ENCODE assay signal across 8 cellular contexts in genomic region chr3:173395412-173396181, GRCh38. TPM values are rescaled to one million over a fixed set of nuclear protein-coding genes. Genes with fewer than 3 reads are reported as not detected.
DNase-seq lines count a peak whose midpoint lies in the region; ATAC-seq, FAIRE-seq and TF ChIP-seq lines count a peak whose summit lies in the region.

No MANE protein-coding gene starts in this region.

- H3K79me2 ChIP-seq in GM12878 (ENCODE audit: control insufficient read depth, insufficient read depth, low read length) = no peaks in the 10 kb centered on the region

- DNase-seq in GM04504 (ENCODE audit: low read depth) (peak; percentile 62), H7 (peak; percentile 88), LHCN-M2 (ENCODE audit: low read depth) (peak; percentile 49), RPMI8226 (peak; percentile 64), GM12878 (ENCODE audit: low read depth, low spot score) (no peak), right cardiac atrium (peak; percentile 90 to 94 (median 94)), posterior cingulate gyrus (peak; percentile 83 to 98 (median 88)), T-helper 9 cell (no peak)

- TF ChIP-seq CTCF in GM12878 (IDR thresholded peaks at IDR 0.05 in 2 of 3, conservative IDR thresholded peaks at IDR 0.05 in 1 of 3; ENCODE audit: control insufficient read depth in 2 of 3, extremely low read depth in 1 of 3, insufficient read depth in 1 of 3, low read depth in 3 of 3, low read length in 3 of 3) = no peak

- intact Hi-C loops in GM12878 (cut with micrococcal nuclease; ENCODE audit: unreplicated experiment) (no loop called here), right cardiac atrium (cut with DNase I) (no loop called here), posterior cingulate gyrus (cut with DNase I) (loop anchor here (5.0 kb wide), 1 partner anchor 1047 kb away; no protein-coding TSS in a partner anchor)

- TF ChIP-seq EP300 in GM12878 (IDR thresholded peaks at IDR 0.05; ENCODE audit: borderline replicate concordance in 1 of 2, control insufficient read depth in 1 of 2, low read depth in 2 of 2, low read length in 2 of 2) = no peak

- in situ Hi-C loops in GM12878 (cut with MboI) = no loop called here

- BruUV-seq in GM12878 (replicated peaks; lab: Mats Ljungman, UMichigan) = no TSS peak

- 56% methylated on average over 42 of the region's 71 CpGs for WGBS in GM12878 (ENCODE audit: insufficient coverage, insufficient replicate concordance, low lambda C conversion rate, missing lambda C conversion rate)
- under 1% methylated on average over 70 of the region's 71 CpGs for WGBS in right cardiac atrium

- H3K9me3 ChIP-seq in GM12878 (replicated peaks; ENCODE audit: control insufficient read depth, insufficient read depth, low read length) = no peaks in the 10 kb centered on the region
- no peaks in the 10 kb centered on the region for H3K9me3 ChIP-seq in right cardiac atrium (ENCODE audit: control insufficient read depth, low read length)

- H3K27me3 ChIP-seq in H7 (ENCODE audit: control insufficient read depth, insufficient read depth, low read length) = peaks cover 7% of the 10 kb centered on the region
- peaks cover 5 to 12% of the 10 kb centered on the region in 2 experiments; a peak in 3 of 4 replicates for H3K27me3 ChIP-seq in GM12878 (replicated peaks in 1 of 2; ENCODE audit: control insufficient read depth in 2 of 2, insufficient read depth in 2 of 2, low read length in 1 of 2)
- no peaks in the 10 kb centered on the region for H3K27me3 ChIP-seq in right cardiac atrium (ENCODE audit: control insufficient read depth, insufficient read depth)

- SMC1A ChIA-PET in GM12878 (lab: Charles Lee; ENCODE audit: uncharacterized antibody, unreplicated experiment) = no interaction called here

- CTCF ChIA-PET in GM12878 (lab: Yijun Ruan, JAX) = no interaction called here

- peak overlapping the region; percentile 51 for H2AFZ ChIP-seq in GM12878 (ENCODE audit: control insufficient read depth, low read depth, low read length)

- no peak overlapping the region for H3K9ac ChIP-seq in GM12878 (ENCODE audit: control insufficient read depth, insufficient read depth, low read length)

- H3K4me1 ChIP-seq in GM12878 (ENCODE audit: control insufficient read depth, insufficient read depth, low read length) (no peaks in the 10 kb centered on the region), right cardiac atrium (ENCODE audit: control insufficient read depth, insufficient read depth, low read length) (no peaks in the 10 kb centered on the region)

- H3K27ac ChIP-seq in GM12878 (ENCODE audit: control insufficient read depth, insufficient read depth) = no peak overlapping the region
- H3K27ac ChIP-seq in right cardiac atrium (ENCODE audit: low read length) = peak overlapping the region; percentile 63

- POLR2A ChIA-PET in GM12878 (lab: Charles Lee) = no interaction called here

- H4K20me1 ChIP-seq in GM12878 (ENCODE audit: control insufficient read depth, insufficient read depth) = no peaks in the 10 kb centered on the region

- H3K4me2 ChIP-seq in GM12878 (ENCODE audit: control insufficient read depth, insufficient read depth) = peak overlapping the region; percentile 60

- ATAC-seq in GM12878 = peak; percentile 96
- ATAC-seq in right cardiac atrium = peak; percentile 97

- RAD21 ChIA-PET in GM12878 (lab: Charles Lee; ENCODE audit: unreplicated experiment) = no interaction called here

- TF ChIP-seq RAD21 in GM12878 (IDR thresholded peaks at IDR 0.05; ENCODE audit: insufficient read depth, low read depth, low read length) = no peak

- peak; percentile 43; the same call in 1 of the 2 replicates for TF ChIP-seq POLR2A in GM12878 (IDR thresholded peaks at IDR 0.05; ENCODE audit: low read depth, low read length)

- FAIRE-seq in GM12878 (lab: Jason Lieb, UNC) = no peak

- peak overlapping the region; percentile 80 for H3K4me3 ChIP-seq in H7 (ENCODE audit: insufficient read depth, low read depth, low read length)
- H3K4me3 ChIP-seq in GM12878 = no peak overlapping the region
- H3K4me3 ChIP-seq in right cardiac atrium (ENCODE audit: low read length) = peak overlapping the region; percentile 63

- H3K36me3 ChIP-seq in H7 (replicated peaks; ENCODE audit: control insufficient read depth, insufficient read depth, low read length) (no peaks in the 10 kb centered on the region), GM12878 (ENCODE audit: control insufficient read depth in 2 of 2, insufficient read depth in 2 of 2, low read length in 1 of 2) (no peaks in the 10 kb centered on the region)

TF ChIP-seq in GM12878, 131 proteins besides CTCF, POLR2A, EP300 and RAD21 (continues in another document):
- TF ChIP-seq SP1 (IDR thresholded peaks at IDR 0.05; ENCODE audit: low read depth, low read length) (no peak), CBX3 (IDR thresholded peaks at IDR 0.05; ENCODE audit: borderline replicate concordance, low read depth) (no peak), USF2 (IDR thresholded peaks at IDR 0.05; ENCODE audit: borderline replicate concordance, low read depth, low read length) (peak; percentile 20), SREBF1 (IDR thresholded peaks at IDR 0.05; ENCODE audit: low read length) (no peak), RFX5 (IDR thresholded peaks at IDR 0.05; ENCODE audit: low read depth, low read length) (no peak), ZZZ3 (IDR thresholded peaks at IDR 0.05; ENCODE audit: control insufficient read depth, insufficient read length, low read depth) (no peak), MXI1 (IDR thresholded peaks at IDR 0.05; ENCODE audit: low read depth, low read length) (no peak), NFYA (IDR thresholded peaks at IDR 0.05; ENCODE audit: borderline replicate concordance, low read depth, low read length) (no peak), SMAD5 (IDR thresholded peaks at IDR 0.05; ENCODE audit: low read depth) (no peak), SPI1 (IDR thresholded peaks at IDR 0.05; ENCODE audit: borderline replicate concordance, insufficient read depth, low read depth, low read length) (no peak), DPF2 (IDR thresholded peaks at IDR 0.05) (no peak), HCFC1 (IDR thresholded peaks at IDR 0.05; ENCODE audit: low read length) (no peak), MAX (IDR thresholded peaks at IDR 0.05; ENCODE audit: low read depth, low read length) (0 out of 2 replicates have a peak, but pooled peaks have one; percentile 27), KLF5 (IDR thresholded peaks at IDR 0.05; ENCODE audit: partially characterized antibody) (no peak), MLLT1 (IDR thresholded peaks at IDR 0.05) (no peak), ZNF207 (IDR thresholded peaks at IDR 0.05; ENCODE audit: borderline replicate concordance) (no peak), BHLHE40 (IDR thresholded peaks at IDR 0.05; ENCODE audit: borderline replicate concordance in 1 of 2, low read depth in 2 of 2, low read length in 1 of 2) (peak; percentile 56 to 77; a peak in 3 of 4 replicates), YBX1 (IDR thresholded peaks at IDR 0.05) (no peak)

RNA-seq across cellular contexts. Expression of gene NLGN1, which starts 1.9 kb away (rescaled TPM):
- 7.1 and 8.8 TPM in 2 replicates for total RNA-seq in H7 (2014; rRNA removed; shearing (Covaris generic))
- total RNA-seq in LHCN-M2 (2014; rRNA removed) = 0.26 TPM in 1 of 2 replicates, not detected in the other
- polyA plus RNA-seq in LHCN-M2 (2012) = not detected
- not detected in 2 replicates for total RNA-seq in GM12878 (2013; cell fraction: nucleolus; rRNA removed)
- not detected in 2 replicates for total RNA-seq in GM12878 (2014; rRNA removed)
- not detected in 2 replicates for total RNA-seq in GM12878 (2014; rRNA removed; fragmentation: Illumina TruSeq; extraction: Trizol)
- total RNA-seq in GM12878 (2021) = not detected in 2 replicates
- polyA plus RNA-seq in GM12878 (2011; ENCODE audit: low read depth) = not detected
- 0.10 TPM in 1 of 2 replicates, not detected in the other for polyA plus RNA-seq in GM12878 (2011; rRNA removed)
- not detected in 2 replicates for polyA plus RNA-seq in GM12878 (2011; cell fraction: cytosol; rRNA removed)
- polyA plus RNA-seq in GM12878 (2011; cell fraction: nucleus; rRNA removed) = not detected in 2 replicates
- polyA plus RNA-seq in GM12878 (2012) = not detected in 2 replicates
- polyA plus RNA-seq in GM12878 (2014; fragmentation: Illumina TruSeq; extraction: Trizol) = not detected in 2 replicates
- polyA plus RNA-seq in GM12878 (2014; fragmentation: Nextera tagmentation; extraction: Ambion mirVana) = not detected
- polyA plus RNA-seq in GM12878 (2014; rRNA removed) = not detected in 2 replicates
- not detected for polyA plus RNA-seq in GM12878 (2016; fragmentation: Nextera tagmentation; extraction: Ambion mirVana)
- polyA minus RNA-seq in GM12878 (2011; rRNA and poly(A)+ RNA removed) = not detected in 2 replicates
- polyA minus RNA-seq in GM12878 (2011; cell fraction: cytosol; rRNA and poly(A)+ RNA removed) = not detected in 2 replicates
- polyA minus RNA-seq in GM12878 (2011; cell fraction: nucleus; rRNA and poly(A)+ RNA removed) = not detected in 2 replicates
- 1 to 10 TPM in 2 of 4 donors, under 1 TPM in 2; 0.84 to 2.2 (median 1.5) TPM for total RNA-seq in right cardiac atrium
- 0.48 TPM for polyA plus RNA-seq in right cardiac atrium

Comparison
In these comparisons a context has a peak if more than half of its experiments do, and no peak if none do; other contexts are left out.
1. DNase-seq: peak in GM04504 (single experiment), H7 (single experiment), LHCN-M2 (single experiment), RPMI8226 (single experiment), right cardiac atrium (3 of 3) and posterior cingulate gyrus (10 of 10); none in GM12878 (single experiment) and T-helper 9 cell (single experiment).